Comparison of ENCODE assay signal across 28 cellular contexts in the genomic region with DNA sequence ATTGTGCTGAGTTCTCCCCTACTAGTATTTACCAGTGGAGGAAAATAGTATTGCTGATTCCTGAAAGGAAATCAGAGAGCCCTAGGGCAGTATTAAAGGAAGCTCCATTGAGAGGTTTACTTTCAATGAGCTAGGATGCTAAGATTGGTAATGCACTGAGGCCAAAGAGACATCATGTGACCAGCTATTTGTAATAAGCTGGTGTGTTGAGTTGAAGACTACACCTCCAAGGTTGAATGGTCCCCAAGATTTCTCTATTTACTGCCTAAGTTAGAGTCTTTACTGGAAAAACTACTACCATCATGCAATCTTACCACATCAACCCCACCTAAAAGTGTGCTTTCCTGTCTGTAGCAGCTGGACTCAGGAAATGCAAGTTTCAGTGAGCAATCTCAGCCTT.
"Had no signal": no experiment of that assay in that cellular context is flagged by ENCODE, and none has a peak within 500 bp of the region (broad histone marks: within the 10 kb centered on the region; RNA-seq: fewer than 3 reads in every experiment).

No MANE protein-coding gene starts in this region.

- H3K9me3 Mint-ChIP-seq: stimulated activated effector memory CD8-positive, alpha-beta T cell treated with anti-CD3 and anti-CD28 coated beads, Interleukin-12 subunit alpha, Interleukin-12 subunit beta, amount 100 ng/mL, for 72 hours; stimulated activated memory B cell treated with anti-CD40 and anti-IgM and Interleukin-4, amounts not matched to agents 10 μg/mL and 1 μg/mL and 100 μg/mL, for 72 hours; stimulated activated naive B cell treated with anti-CD40 and anti-IgM and Interleukin-4, amounts not matched to agents 10 μg/mL and 1 μg/mL and 100 μg/mL, for 72 hours; stimulated activated naive CD8-positive, alpha-beta T cell treated with anti-CD3 and anti-CD28 coated beads, Interleukin-15, Interleukin-2, amounts not matched to agents 100 ng/mL and 50 ng/mL, for 24 hours; type B pancreatic cell had no signal

- H3K4me3 ChIP-seq: stomach, suprapubic skin, testis, thoracic aorta, thyroid gland, tibial artery, tibial nerve, transverse colon, upper lobe of left lung, upper lobe of right lung, uterus, vagina had no signal

- FAIRE-seq: urothelium cell line had no signal

- H3K27ac ChIP-seq: stomach, suprapubic skin, testis, thoracic aorta, thyroid gland, tibial artery, tibial nerve, transverse colon, upper lobe of left lung, upper lobe of right lung, uterus, vagina had no signal

- H3K27me3 ChIP-seq: stomach, suprapubic skin, testis, thyroid gland, tibial artery, tibial nerve, transverse colon, upper lobe of left lung, upper lobe of right lung, uterus, vagina had no signal

- H3K36me3 ChIP-seq: stomach, suprapubic skin, thoracic aorta, thyroid gland, tibial artery, tibial nerve, transverse colon, upper lobe of left lung, upper lobe of right lung, uterus, vagina had no signal

- H3K9me3 ChIP-seq: stomach, suprapubic skin, testis, thoracic aorta, thyroid gland, tibial artery, tibial nerve, transverse colon, upper lobe of left lung, upper lobe of right lung, uterus, vagina had no signal

- H3K36me3 Mint-ChIP-seq: stimulated activated effector memory CD8-positive, alpha-beta T cell treated with anti-CD3 and anti-CD28 coated beads, Interleukin-12 subunit alpha, Interleukin-12 subunit beta, amount 100 ng/mL, for 72 hours; stimulated activated memory B cell treated with anti-CD40 and anti-IgM and Interleukin-4, amounts not matched to agents 10 μg/mL and 1 μg/mL and 100 μg/mL, for 72 hours; stimulated activated naive B cell treated with anti-CD40 and anti-IgM and Interleukin-4, amounts not matched to agents 10 μg/mL and 1 μg/mL and 100 μg/mL, for 72 hours; type B pancreatic cell had no signal

- ATAC-seq: stimulated activated effector memory CD8-positive, alpha-beta T cell treated with anti-CD3 and anti-CD28 coated beads, Interleukin-12 subunit alpha, Interleukin-12 subunit beta, amount 100 ng/mL, for 72 hours; stimulated activated memory B cell treated with anti-CD40 and anti-IgM and Interleukin-4, amounts not matched to agents 10 μg/mL and 1 μg/mL and 100 μg/mL, for 72 hours; stimulated activated naive B cell treated with anti-CD40 and anti-IgM and Interleukin-4, amounts not matched to agents 10 μg/mL and 1 μg/mL and 100 μg/mL, for 72 hours; upper lobe of right lung had no signal

- H3K4me3 Mint-ChIP-seq: stimulated activated effector memory CD8-positive, alpha-beta T cell treated with anti-CD3 and anti-CD28 coated beads, Interleukin-12 subunit alpha, Interleukin-12 subunit beta, amount 100 ng/mL, for 72 hours; stimulated activated memory B cell treated with anti-CD40 and anti-IgM and Interleukin-4, amounts not matched to agents 10 μg/mL and 1 μg/mL and 100 μg/mL, for 72 hours; stimulated activated naive B cell treated with anti-CD40 and anti-IgM and Interleukin-4, amounts not matched to agents 10 μg/mL and 1 μg/mL and 100 μg/mL, for 72 hours; stimulated activated naive CD8-positive, alpha-beta T cell treated with anti-CD3 and anti-CD28 coated beads, Interleukin-15, Interleukin-2, amounts not matched to agents 100 ng/mL and 50 ng/mL, for 24 hours; type B pancreatic cell had no signal

- DNase-seq: stimulated activated CD4-positive, alpha-beta T cell treated with anti-CD3 and anti-CD28 coated beads, Interleukin-2, amount 100 ng/mL, for 24 hours; stimulated activated CD4-positive, alpha-beta T cell treated with anti-CD3 and anti-CD28 coated beads, Interleukin-2, amount 100 ng/mL, for 48 hours; stimulated activated CD4-positive, alpha-beta T cell treated with anti-CD3 and anti-CD28 coated beads, Interleukin-4, amount 100 ng/mL, for 1 hour; stimulated activated CD4-positive, alpha-beta T cell treated with anti-CD3 and anti-CD28 coated beads, Interleukin-4, amount 100 ng/mL, for 24 hours; stimulated activated CD4-positive, alpha-beta T cell treated with anti-CD3 and anti-CD28 coated beads, Interleukin-4, amount 100 ng/mL, for 4 hours; stimulated activated CD8-positive, alpha-beta memory T cell treated with anti-CD3 and anti-CD28 coated beads, Interleukin-4, amount 100 ng/mL, for 48 hours; stimulated activated naive B cell treated with anti-CD40 and anti-IgM and Interleukin-4, amounts not matched to agents 10 μg/mL and 1 μg/mL and 100 μg/mL, for 72 hours; stimulated activated naive CD4-positive, alpha-beta T cell; stimulated activated naive CD4-positive, alpha-beta T cell treated with Interleukin-2 at 50 U/mL for 16 hours; stomach; substantia nigra; testis; thyroid gland; tibial artery; transverse colon; trophoblast cell; upper lobe of left lung; upper lobe of right lung; uterus had no signal

- H3K4me1 Mint-ChIP-seq: stimulated activated effector memory CD8-positive, alpha-beta T cell treated with anti-CD3 and anti-CD28 coated beads, Interleukin-12 subunit alpha, Interleukin-12 subunit beta, amount 100 ng/mL, for 72 hours; stimulated activated naive B cell treated with anti-CD40 and anti-IgM and Interleukin-4, amounts not matched to agents 10 μg/mL and 1 μg/mL and 100 μg/mL, for 72 hours had no signal

- H3K27ac Mint-ChIP-seq: stimulated activated effector memory CD8-positive, alpha-beta T cell treated with anti-CD3 and anti-CD28 coated beads, Interleukin-12 subunit alpha, Interleukin-12 subunit beta, amount 100 ng/mL, for 72 hours; stimulated activated memory B cell treated with anti-CD40 and anti-IgM and Interleukin-4, amounts not matched to agents 10 μg/mL and 1 μg/mL and 100 μg/mL, for 72 hours; stimulated activated naive B cell treated with anti-CD40 and anti-IgM and Interleukin-4, amounts not matched to agents 10 μg/mL and 1 μg/mL and 100 μg/mL, for 72 hours; stimulated activated naive CD8-positive, alpha-beta T cell treated with anti-CD3 and anti-CD28 coated beads, Interleukin-15, Interleukin-2, amounts not matched to agents 100 ng/mL and 50 ng/mL, for 24 hours; type B pancreatic cell had no signal

- H3K27me3 Mint-ChIP-seq: stimulated activated memory B cell treated with anti-CD40 and anti-IgM and Interleukin-4, amounts not matched to agents 10 μg/mL and 1 μg/mL and 100 μg/mL, for 72 hours; stimulated activated naive B cell treated with anti-CD40 and anti-IgM and Interleukin-4, amounts not matched to agents 10 μg/mL and 1 μg/mL and 100 μg/mL, for 72 hours; stimulated activated naive CD8-positive, alpha-beta T cell treated with anti-CD3 and anti-CD28 coated beads, Interleukin-15, Interleukin-2, amounts not matched to agents 100 ng/mL and 50 ng/mL, for 24 hours; type B pancreatic cell had no signal

- H3K4me1 ChIP-seq: stomach, suprapubic skin, testis, thyroid gland, tibial artery, tibial nerve, transverse colon, upper lobe of left lung, upper lobe of right lung, uterus, vagina had no signal
